ENCODE assay signal across 10 cellular contexts in the genomic region with DNA sequence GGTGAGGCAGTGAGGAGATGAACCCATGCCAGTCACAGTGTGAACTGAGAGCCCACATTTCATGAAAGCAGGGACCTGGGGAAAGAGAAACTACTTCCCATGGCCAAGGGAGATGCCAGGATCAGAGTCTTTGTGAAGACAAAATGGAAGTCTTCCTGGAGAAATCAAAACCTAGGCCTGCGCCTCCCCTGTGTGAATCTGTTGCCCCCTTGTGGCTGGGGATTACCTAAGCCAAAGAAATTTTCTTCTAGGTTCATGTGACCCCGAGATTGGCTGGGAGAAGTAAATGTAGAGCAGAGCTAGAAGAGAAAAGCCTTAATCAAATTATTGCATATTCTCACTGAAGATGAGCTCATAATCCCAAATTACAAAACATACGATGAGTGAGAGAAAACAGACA.
A peak's percentile ranks its signal among the peaks of the same experiment; 100 is the strongest.
DNase-seq lines count a peak whose midpoint lies in the region; ATAC-seq and TF ChIP-seq lines count a peak whose summit lies in the region.
"Had no signal": no experiment of that assay in that cellular context is flagged by ENCODE, and none has a peak within 500 bp of the region (broad histone marks: within the 10 kb centered on the region; RNA-seq: fewer than 3 reads in every experiment).

No MANE protein-coding gene starts in this region.

- no peak overlapping the region for H3K27ac Mint-ChIP-seq in activated CD8-positive, alpha-beta T cell treated with anti-CD3 and anti-CD28 coated beads for 36 hours
- no peak overlapping the region for H3K27ac Mint-ChIP-seq in neural crest cell (ENCODE audit: unreplicated experiment)
- H3K27ac Mint-ChIP-seq: CD8-positive, alpha-beta T cell had no signal

- intact Hi-C loops in activated CD8-positive, alpha-beta T cell treated with anti-CD3 and anti-CD28 coated beads for 36 hours (cut with micrococcal nuclease) = no loop called here

- peaks cover 6% of the 10 kb centered on the region for H3K27me3 Mint-ChIP-seq in activated CD8-positive, alpha-beta T cell treated with anti-CD3 and anti-CD28 coated beads for 36 hours
- H3K27me3 Mint-ChIP-seq in neural crest cell (ENCODE audit: low read depth) = peaks cover 18% of the 10 kb centered on the region
- peaks cover 15% of the 10 kb centered on the region for H3K27me3 Mint-ChIP-seq in activated T-cell treated with anti-CD3 and anti-CD28 coated beads, Interleukin-2, amount 50 U/mL, for 4 hours (ENCODE audit: low read depth)

- DNase-seq in SHP77 (lab: John Stamatoyannopoulos, UW) = peak; percentile 25 to 27
- no peak for DNase-seq in SHP77 treated with DMSO at 0.1 percent for 48 hours (lab: John Stamatoyannopoulos, UW)
- DNase-seq in M059J (ENCODE audit: low read depth) = peak; percentile 51
- DNase-seq in activated CD8-positive, alpha-beta T cell treated with anti-CD3 and anti-CD28 coated beads for 36 hours = peak; percentile 27
- no peak for DNase-seq in neural crest cell (ENCODE audit: low read depth, low spot score)
- DNase-seq in midbrain (lab: John Stamatoyannopoulos, UW) = no peak
- DNase-seq in activated T-cell treated with anti-CD3 and anti-CD28 coated beads, Interleukin-2, amount 50 U/mL, for 4 hours = no peak
- DNase-seq: CD8-positive, alpha-beta T cell; kidney had no signal

- H3K4me3 Mint-ChIP-seq in activated CD8-positive, alpha-beta T cell treated with anti-CD3 and anti-CD28 coated beads for 36 hours = no peak overlapping the region
- H3K4me3 Mint-ChIP-seq in neural crest cell = no peak overlapping the region
- no peak overlapping the region for H3K4me3 Mint-ChIP-seq in activated T-cell treated with anti-CD3 and anti-CD28 coated beads, Interleukin-2, amount 50 U/mL, for 4 hours
- H3K4me3 Mint-ChIP-seq: CD8-positive, alpha-beta T cell had no signal

- POLR2A ChIA-PET in activated CD8-positive, alpha-beta T cell treated with anti-CD3 and anti-CD28 coated beads for 36 hours (lab: Charles Lee) = no interaction called here

- no peaks in the 10 kb centered on the region for H3K4me1 Mint-ChIP-seq in activated CD8-positive, alpha-beta T cell treated with anti-CD3 and anti-CD28 coated beads for 36 hours (ENCODE audit: low read depth)
- no peaks in the 10 kb centered on the region for H3K4me1 Mint-ChIP-seq in neural crest cell
- H3K4me1 Mint-ChIP-seq in activated T-cell treated with anti-CD3 and anti-CD28 coated beads, Interleukin-2, amount 50 U/mL, for 4 hours (ENCODE audit: low read depth) = no peaks in the 10 kb centered on the region

- H3K36me3 Mint-ChIP-seq in activated CD8-positive, alpha-beta T cell treated with anti-CD3 and anti-CD28 coated beads for 36 hours (ENCODE audit: low read depth) = no peaks in the 10 kb centered on the region
- H3K36me3 Mint-ChIP-seq in neural crest cell (ENCODE audit: low read depth) = no peaks in the 10 kb centered on the region
- H3K36me3 Mint-ChIP-seq in activated T-cell treated with anti-CD3 and anti-CD28 coated beads, Interleukin-2, amount 50 U/mL, for 4 hours (ENCODE audit: insufficient read depth) = no peaks in the 10 kb centered on the region
- H3K36me3 Mint-ChIP-seq: CD8-positive, alpha-beta T cell had no signal

- no peaks in the 10 kb centered on the region for H3K9me3 Mint-ChIP-seq in activated CD8-positive, alpha-beta T cell treated with anti-CD3 and anti-CD28 coated beads for 36 hours
- peaks cover 4% of the 10 kb centered on the region for H3K9me3 Mint-ChIP-seq in neural crest cell
- no peaks in the 10 kb centered on the region for H3K9me3 Mint-ChIP-seq in activated T-cell treated with anti-CD3 and anti-CD28 coated beads, Interleukin-2, amount 50 U/mL, for 4 hours
- H3K9me3 Mint-ChIP-seq: CD8-positive, alpha-beta T cell had no signal

- peak; percentile 38 for TF ChIP-seq CTCF in activated CD8-positive, alpha-beta T cell treated with anti-CD3 and anti-CD28 coated beads for 36 hours (IDR thresholded peaks at IDR 0.05)
- TF ChIP-seq CTCF in neural crest cell (conservative IDR thresholded peaks at IDR 0.05) = peak; percentile 53

- CTCF ChIA-PET in activated CD8-positive, alpha-beta T cell treated with anti-CD3 and anti-CD28 coated beads for 36 hours (lab: Charles Lee) = interaction anchor here (0.8 kb wide), 1 partner anchor 49 kb away, joined by 3 read pairs; no protein-coding TSS in a partner anchor

- ATAC-seq in activated CD8-positive, alpha-beta T cell treated with anti-CD3 and anti-CD28 coated beads for 36 hours = no peak
- no peak for ATAC-seq in HG03097 (IDR thresholded peaks at IDR 0.05; ENCODE audit: low FRiP score, unreplicated experiment)
- no peak for ATAC-seq in activated T-cell treated with anti-CD3 and anti-CD28 coated beads, Interleukin-2, amount 50 U/mL, for 4 hours
- ATAC-seq: CD8-positive, alpha-beta T cell had no signal

Comparison
In these comparisons a context has a peak if more than half of its experiments do, and no peak if none do; other contexts are left out.
1. DNase-seq: peak in SHP77 (2 of 2), M059J (single experiment) and activated CD8-positive, alpha-beta T cell treated with anti-CD3 and anti-CD28 coated beads for 36 hours (single experiment); none in SHP77 treated with DMSO at 0.1 percent for 48 hours (single experiment), neural crest cell (single experiment), midbrain (single experiment) and activated T-cell treated with anti-CD3 and anti-CD28 coated beads, Interleukin-2, amount 50 U/mL, for 4 hours (single experiment).